In genomic region chr21:34017127-34017961, GRCh38 we compare ENCODE assay signal across 1 cellular context.
TF ChIP-seq lines count a peak whose summit lies in the region.

No MANE protein-coding gene starts in this region.

TF ChIP-seq in WTC11, 78 proteins besides CTCF, POLR2A, EP300 and RAD21 (continued from another document):
- no peak for TF ChIP-seq GRHL2 (CRISPR knock-in tag; IDR thresholded peaks at IDR 0.05; ENCODE audit: insufficient replicate concordance, severe bottlenecking)
TF ChIP-seq in WTC11: peak in this region for 0.
